In genomic region chr1:107048255-107048654, GRCh38 we compare ENCODE assay signal across 27 cellular contexts.
"Had no signal": no experiment of that assay in that cellular context is flagged by ENCODE, and none has a peak within 500 bp of the region (broad histone marks: within the 10 kb centered on the region; RNA-seq: fewer than 3 reads in every experiment).

No MANE protein-coding gene starts in this region.

- H3K4me1 ChIP-seq: esophagus muscularis mucosa, foreskin keratinocyte, lower lobe of right lung, pancreas, right atrium auricular region, tibial nerve, upper lobe of left lung, uterus had no signal

- H3K9me3 Mint-ChIP-seq: stimulated activated naive CD8-positive, alpha-beta T cell treated with anti-CD3 and anti-CD28 coated beads, Interleukin-15, Interleukin-2, amounts not matched to agents 100 ng/mL and 50 ng/mL, for 24 hours had no signal

- DNase-seq: effector memory CD4-positive, alpha-beta T cell; foreskin keratinocyte; immature natural killer cell; islet precursor cell; kidney glomerular epithelial cell; left colon; left ventricle myocardium superior; lower lobe of right lung; naive B cell; pancreas; stimulated activated CD4-positive, alpha-beta T cell treated with anti-CD3 and anti-CD28 coated beads, Interleukin-4, amount 100 ng/mL, for 4 hours; upper lobe of left lung; uterus had no signal

- ATAC-seq: foreskin keratinocyte; left colon; left ventricle myocardium superior; lower lobe of right lung; mucosa of descending colon; natural killer cell treated with Interleukin-12 subunit alpha and Interleukin-12 subunit beta and Interleukin-15 and Interleukin-18, amount 100 ng/mL, for 72 hours; sciatic nerve; stimulated activated memory B cell treated with anti-CD40 and anti-IgM and Interleukin-4, amounts not matched to agents 10 μg/mL and 1 μg/mL and 100 μg/mL, for 72 hours had no signal

- H3K27ac Mint-ChIP-seq: immature natural killer cell; memory B cell; naive B cell; natural killer cell treated with Interleukin-12 subunit alpha and Interleukin-12 subunit beta and Interleukin-15 and Interleukin-18, amount 100 ng/mL, for 72 hours; progenitor cell of endocrine pancreas; stimulated activated memory B cell treated with anti-CD40 and anti-IgM and Interleukin-4, amounts not matched to agents 10 μg/mL and 1 μg/mL and 100 μg/mL, for 72 hours; stimulated activated naive CD8-positive, alpha-beta T cell treated with anti-CD3 and anti-CD28 coated beads, Interleukin-15, Interleukin-2, amounts not matched to agents 100 ng/mL and 50 ng/mL, for 24 hours had no signal

- H3K27me3 Mint-ChIP-seq: progenitor cell of endocrine pancreas; stimulated activated memory B cell treated with anti-CD40 and anti-IgM and Interleukin-4, amounts not matched to agents 10 μg/mL and 1 μg/mL and 100 μg/mL, for 72 hours had no signal

- H3K4me3 Mint-ChIP-seq: immature natural killer cell; memory B cell; naive B cell; natural killer cell treated with Interleukin-12 subunit alpha and Interleukin-12 subunit beta and Interleukin-15 and Interleukin-18, amount 100 ng/mL, for 72 hours; neural crest cell; stimulated activated memory B cell treated with anti-CD40 and anti-IgM and Interleukin-4, amounts not matched to agents 10 μg/mL and 1 μg/mL and 100 μg/mL, for 72 hours; stimulated activated naive CD8-positive, alpha-beta T cell treated with anti-CD3 and anti-CD28 coated beads, Interleukin-15, Interleukin-2, amounts not matched to agents 100 ng/mL and 50 ng/mL, for 24 hours had no signal

- H3K36me3 Mint-ChIP-seq: immature natural killer cell; natural killer cell treated with Interleukin-12 subunit alpha and Interleukin-12 subunit beta and Interleukin-15 and Interleukin-18, amount 100 ng/mL, for 72 hours; stimulated activated memory B cell treated with anti-CD40 and anti-IgM and Interleukin-4, amounts not matched to agents 10 μg/mL and 1 μg/mL and 100 μg/mL, for 72 hours had no signal

- H3K36me3 ChIP-seq: esophagus muscularis mucosa, lower lobe of right lung, neutrophil, pancreas, right atrium auricular region, thoracic aorta, tibial nerve, upper lobe of left lung, uterus had no signal

- H3K4me1 Mint-ChIP-seq: immature natural killer cell, memory B cell, neural crest cell had no signal

- H3K27ac ChIP-seq: coronary artery, esophagus muscularis mucosa, foreskin keratinocyte, lower lobe of right lung, neutrophil, pancreas, right atrium auricular region, thoracic aorta, tibial nerve, upper lobe of left lung, uterus had no signal

- H3K4me3 ChIP-seq: coronary artery, esophagus muscularis mucosa, lower lobe of right lung, mucosa of descending colon, pancreas, right atrium auricular region, thoracic aorta, tibial nerve, upper lobe of left lung, uterus had no signal

- H3K9me3 ChIP-seq: esophagus muscularis mucosa, lower lobe of right lung, mucosa of descending colon, neutrophil, pancreas, right atrium auricular region, thoracic aorta, upper lobe of left lung, uterus had no signal

- H3K27me3 ChIP-seq: esophagus muscularis mucosa, foreskin keratinocyte, neutrophil, pancreas, right atrium auricular region, tibial nerve, upper lobe of left lung, uterus had no signal
